Comparison of ENCODE assay signal across 27 cellular contexts in the genomic region with DNA sequence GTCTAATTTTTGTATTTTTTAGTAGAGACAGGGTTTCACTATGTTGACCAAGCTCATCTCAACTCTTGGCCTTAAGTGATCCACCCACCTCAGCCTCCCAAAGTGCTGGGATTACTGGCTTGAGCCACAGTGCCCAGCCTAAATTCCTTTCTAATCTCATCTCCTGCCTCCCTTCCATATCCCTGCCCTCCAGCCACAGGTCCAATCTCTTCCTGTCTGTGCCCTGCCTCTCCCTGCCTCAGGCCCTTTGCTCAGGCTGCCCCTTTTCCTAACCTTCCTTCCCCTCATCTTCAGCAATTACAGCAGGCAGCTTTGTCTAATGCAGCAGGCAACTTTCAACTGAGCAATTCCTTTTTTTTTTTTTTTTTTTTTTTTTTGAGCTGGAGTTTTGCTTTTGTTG.
"Had no signal": no experiment of that assay in that cellular context is flagged by ENCODE, and none has a peak within 500 bp of the region (broad histone marks: within the 10 kb centered on the region; RNA-seq: fewer than 3 reads in every experiment).

No MANE protein-coding gene starts in this region.

- DNase-seq: hypothalamus; immature natural killer cell; kidney glomerular epithelial cell; left colon; left lung; lower lobe of right lung; mammary epithelial cell; mesenchymal stem cell; naive thymus-derived CD8-positive, alpha-beta T cell; occipital lobe; right lobe of liver; stimulated activated CD4-positive, alpha-beta T cell treated with anti-CD3 and anti-CD28 coated beads, Interleukin-12 subunit alpha, Interleukin-12 subunit beta, amount 100 ng/mL, for 4 hours; stimulated activated CD4-positive, alpha-beta T cell treated with anti-CD3 and anti-CD28 coated beads, Interleukin-15, amount 100 ng/mL, for 24 hours; stimulated activated CD4-positive, alpha-beta T cell treated with anti-CD3 and anti-CD28 coated beads, Interleukin-2, amount 100 ng/mL, for 24 hours; stimulated activated CD4-positive, alpha-beta T cell treated with anti-CD3 and anti-CD28 coated beads, Interleukin-4, amount 100 ng/mL, for 1 hour; stimulated activated naive B cell treated with anti-CD40 and anti-IgM and Interleukin-4, amounts not matched to agents 10 μg/mL and 1 μg/mL and 100 μg/mL, for 72 hours; stimulated activated naive CD8-positive, alpha-beta T cell treated with anti-CD3 and anti-CD28 coated beads, Interleukin-15, Interleukin-2, amounts not matched to agents 100 U/mL and 50 U/mL, for 24 hours; substantia nigra; uterus had no signal

- H3K9me3 Mint-ChIP-seq: immature natural killer cell; stimulated activated naive B cell treated with anti-CD40 and anti-IgM and Interleukin-4, amounts not matched to agents 10 μg/mL and 1 μg/mL and 100 μg/mL, for 72 hours had no signal

- H3K36me3 Mint-ChIP-seq: immature natural killer cell; naive thymus-derived CD8-positive, alpha-beta T cell; neural progenitor cell; stimulated activated naive B cell treated with anti-CD40 and anti-IgM and Interleukin-4, amounts not matched to agents 10 μg/mL and 1 μg/mL and 100 μg/mL, for 72 hours; type B pancreatic cell had no signal

- H3K4me2 ChIP-seq: neural progenitor cell, smooth muscle cell had no signal

- H3K4me1 Mint-ChIP-seq: immature natural killer cell; naive thymus-derived CD8-positive, alpha-beta T cell; nephron; stimulated activated naive B cell treated with anti-CD40 and anti-IgM and Interleukin-4, amounts not matched to agents 10 μg/mL and 1 μg/mL and 100 μg/mL, for 72 hours had no signal

- H3K4me1 ChIP-seq: left lung, neural progenitor cell, parathyroid adenoma, right lobe of liver, tibial nerve, uterus had no signal

- H3K9ac ChIP-seq: neural progenitor cell, parathyroid adenoma had no signal

- H3K27ac ChIP-seq: left lung, lower lobe of right lung, neural progenitor cell, neutrophil, parathyroid adenoma, right atrium auricular region, right lobe of liver, tibial nerve, uterus had no signal

- H3K27me3 ChIP-seq: left lung, neural progenitor cell, neutrophil, right atrium auricular region, right lobe of liver, tibial nerve, uterus had no signal

- H3K4me3 Mint-ChIP-seq: immature natural killer cell; naive thymus-derived CD8-positive, alpha-beta T cell; nephron; neural progenitor cell; stimulated activated naive B cell treated with anti-CD40 and anti-IgM and Interleukin-4, amounts not matched to agents 10 μg/mL and 1 μg/mL and 100 μg/mL, for 72 hours; type B pancreatic cell had no signal

- H3K27ac Mint-ChIP-seq: immature natural killer cell; nephron; neural progenitor cell; stimulated activated naive B cell treated with anti-CD40 and anti-IgM and Interleukin-4, amounts not matched to agents 10 μg/mL and 1 μg/mL and 100 μg/mL, for 72 hours; type B pancreatic cell had no signal

- H3K9me3 ChIP-seq: left lung, lower lobe of right lung, neutrophil, right atrium auricular region, right lobe of liver, tibial nerve, uterus had no signal

- H3K36me3 ChIP-seq: left lung, lower lobe of right lung, neural progenitor cell, neutrophil, right atrium auricular region, right lobe of liver, tibial nerve, uterus had no signal

- H3K4me3 ChIP-seq: left lung, lower lobe of right lung, neural progenitor cell, right atrium auricular region, right lobe of liver, smooth muscle cell, tibial nerve, uterus had no signal

- H3K27me3 Mint-ChIP-seq: type B pancreatic cell had no signal
